12 cellular contexts compared by ENCODE assay signal in the genomic region with DNA sequence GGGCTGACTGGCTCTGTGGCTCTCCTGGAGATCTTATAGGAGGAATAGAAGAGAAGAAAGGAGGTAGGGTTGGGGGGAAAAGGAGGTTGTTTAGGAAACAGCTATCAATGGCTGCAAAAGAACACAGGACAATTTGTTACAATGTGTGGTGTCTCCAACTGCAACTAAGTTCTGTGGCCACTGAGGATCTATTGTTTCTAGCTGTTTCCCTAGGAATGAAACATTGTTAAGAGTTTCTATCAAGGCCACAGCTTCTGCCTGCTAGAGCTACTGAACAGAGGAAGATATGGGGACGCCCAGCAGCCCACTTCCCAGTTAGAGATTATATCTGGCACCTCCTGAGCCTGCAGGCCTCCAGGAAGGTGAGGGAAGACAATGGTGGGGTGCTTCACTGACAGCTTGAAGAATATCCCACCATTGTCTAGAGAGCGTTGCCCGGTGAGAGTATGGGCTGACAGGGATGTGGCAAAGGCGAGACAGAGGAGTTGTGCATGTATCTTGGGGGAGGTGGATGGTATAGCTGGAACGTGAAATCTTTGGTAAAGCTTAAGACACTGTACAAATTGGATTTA. TPM values are rescaled to one million over a fixed set of nuclear protein-coding genes. Genes with fewer than 3 reads are reported as not detected.
A peak's percentile ranks its signal among the peaks of the same experiment; 100 is the strongest.
DNase-seq lines count a peak whose midpoint lies in the region; ATAC-seq and TF ChIP-seq lines count a peak whose summit lies in the region.
"Had no signal": no experiment of that assay in that cellular context is flagged by ENCODE, and none has a peak within 500 bp of the region (broad histone marks: within the 10 kb centered on the region; RNA-seq: fewer than 3 reads in every experiment).

No MANE protein-coding gene starts in this region.

- H2BK15ac ChIP-seq in H9 (ENCODE audit: low read depth, low read length), result no peak overlapping the region

- peaks cover 53% of the 10 kb centered on the region for H3K79me2 ChIP-seq in H9 (ENCODE audit: insufficient read depth, low read length)

- TF ChIP-seq CTCF in H9 (conservative IDR thresholded peaks at IDR 0.05), result no peak
- TF ChIP-seq CTCF in RWPE2 (IDR thresholded peaks at IDR 0.05; ENCODE audit: poor library complexity, severe bottlenecking), result no peak
- no peak for TF ChIP-seq CTCF in sigmoid colon (IDR thresholded peaks at IDR 0.05)

- DNase-seq in H9, result no peak
- no peak for DNase-seq in RWPE2 (ENCODE audit: low spot score)
- no peak for DNase-seq in epithelial cell of prostate (ENCODE audit: low read depth, low spot score)
- DNase-seq in pons (ENCODE audit: low spot score), result peak; percentile 89
- DNase-seq in SW480 (ENCODE audit: low spot score), result no peak
- DNase-seq in NCI-H69 (lab: John Stamatoyannopoulos, UW), result no peak
- no peak for DNase-seq in sigmoid colon
- DNase-seq: IMR-90, NCI-H226, small intestine had no signal

- no peak overlapping the region for H2BK12ac ChIP-seq in H9 (ENCODE audit: insufficient read length, low read depth, low read length)

- no peak overlapping the region for H2BK5ac ChIP-seq in H9 (ENCODE audit: insufficient read length, low read length)

- H3K9me3 Mint-ChIP-seq in H9, result peaks cover 3 to 5% of the 10 kb centered on the region in 2 experiments; a peak in 2 of 5 replicates
- H3K9me3 Mint-ChIP-seq: stimulated activated memory B cell treated with anti-CD40 and anti-IgM and Interleukin-4, amounts not matched to agents 10 μg/mL and 1 μg/mL and 100 μg/mL, for 72 hours had no signal

- TF ChIP-seq EP300 in sigmoid colon (IDR thresholded peaks at IDR 0.05), result no peak

- H3K4me3 ChIP-seq in RWPE2 (ENCODE audit: severe bottlenecking), result peak overlapping the region; percentile 78
- no peak overlapping the region for H3K4me3 ChIP-seq in sigmoid colon

- no peak for ATAC-seq in RWPE2 (ENCODE audit: low read depth)
- ATAC-seq: stimulated activated memory B cell treated with anti-CD40 and anti-IgM and Interleukin-4, amounts not matched to agents 10 μg/mL and 1 μg/mL and 100 μg/mL, for 72 hours had no signal

- H3K9me3 ChIP-seq in H9 (ENCODE audit: control insufficient read depth, low read depth, low read length) (no peaks in the 10 kb centered on the region), RWPE2 (ENCODE audit: severe bottlenecking) (no peaks in the 10 kb centered on the region), sigmoid colon (no peaks in the 10 kb centered on the region)

- H3K4me2 ChIP-seq in H9 (ENCODE audit: insufficient read depth, insufficient read length, low read length), result peak overlapping the region; percentile 70

- no peak overlapping the region for H4K8ac ChIP-seq in H9 (replicated peaks; ENCODE audit: insufficient read length, low read depth, low read length)

- H4K20me1 ChIP-seq in H9 (ENCODE audit: control insufficient read depth, insufficient read depth, insufficient read length), result peaks cover 12% of the 10 kb centered on the region

- H3K27me3 Mint-ChIP-seq in H9 (ENCODE audit: low read depth), result no peaks in the 10 kb centered on the region
- H3K27me3 Mint-ChIP-seq: stimulated activated memory B cell treated with anti-CD40 and anti-IgM and Interleukin-4, amounts not matched to agents 10 μg/mL and 1 μg/mL and 100 μg/mL, for 72 hours had no signal

- peak overlapping the region; percentile 43 for H3K9ac ChIP-seq in H9 (ENCODE audit: extremely low read depth, insufficient read length, low read length)

- peaks cover 13% of the 10 kb centered on the region for H3K23me2 ChIP-seq in H9 (ENCODE audit: insufficient read length, low read depth, low read length, poor library complexity, severe bottlenecking)

- no peak overlapping the region for H2AFZ ChIP-seq in H9 (ENCODE audit: low read length)

- H3K36me3 Mint-ChIP-seq in H9 (ENCODE audit: insufficient read depth in 1 of 3, low read depth in 3 of 3), result peaks cover 83 to 86% (median 83%) of the 10 kb centered on the region in 3 experiments

- peaks cover 55 to 61% of the 10 kb centered on the region in 2 experiments for H3K4me1 Mint-ChIP-seq in H9

- H3K79me1 ChIP-seq in H9 (ENCODE audit: insufficient read depth, low read depth, low read length, poor library complexity, severe bottlenecking), result peaks cover 16% of the 10 kb centered on the region

- no peak overlapping the region for H4K5ac ChIP-seq in H9 (ENCODE audit: insufficient read length, low read depth, low read length)

- peak overlapping the region; percentile 39 for H3K27ac ChIP-seq in H9 (ENCODE audit: insufficient read length, low read depth, low read length)
- H3K27ac ChIP-seq in RWPE2 (ENCODE audit: poor library complexity, severe bottlenecking), result peak overlapping the region; percentile 91
- H3K27ac ChIP-seq in epithelial cell of prostate, result peak overlapping the region; percentile 81
- no peak overlapping the region for H3K27ac ChIP-seq in sigmoid colon

- no peaks in the 10 kb centered on the region for H3K27me3 ChIP-seq in H9 (ENCODE audit: insufficient read depth, low read length)
- H3K27me3 ChIP-seq in RWPE2 (ENCODE audit: insufficient read depth, poor library complexity, severe bottlenecking), result no peaks in the 10 kb centered on the region
- peaks cover 0 to 28% (median 8%) of the 10 kb centered on the region in 3 donors for H3K27me3 ChIP-seq in sigmoid colon

- no peak overlapping the region for H3K56ac ChIP-seq in H9 (ENCODE audit: insufficient read length, low read depth, low read length)

- peak overlapping the region; percentile 25 to 83 (median 76); a peak in 4 of 7 replicates for H3K27ac Mint-ChIP-seq in H9
- H3K27ac Mint-ChIP-seq: stimulated activated memory B cell treated with anti-CD40 and anti-IgM and Interleukin-4, amounts not matched to agents 10 μg/mL and 1 μg/mL and 100 μg/mL, for 72 hours had no signal

- H2BK120ac ChIP-seq in H9 (ENCODE audit: low read depth, low read length, poor library complexity, severe bottlenecking), result no peak overlapping the region

- no CpG with 5 or more reads among the region's 5 CpGs for WGBS in H9 (ENCODE audit: extremely low coverage, insufficient read length, low lambda C conversion rate)
- 91 to 98% methylated on average over 5 of the region's 5 CpGs for WGBS in sigmoid colon, 2 donors

- no peak for TF ChIP-seq POLR2A in sigmoid colon (IDR thresholded peaks at IDR 0.05)

- no peak overlapping the region for H3T11ph ChIP-seq in H9 (ENCODE audit: low read length)

- no peak overlapping the region for H3K4ac ChIP-seq in H9 (ENCODE audit: low read depth, low read length)

- no peak overlapping the region for H3K18ac ChIP-seq in H9 (ENCODE audit: insufficient read length, low read depth, low read length)

- H3K4me3 Mint-ChIP-seq in H9, result peak overlapping the region; percentile 90 to 100
- H3K4me3 Mint-ChIP-seq: stimulated activated memory B cell treated with anti-CD40 and anti-IgM and Interleukin-4, amounts not matched to agents 10 μg/mL and 1 μg/mL and 100 μg/mL, for 72 hours had no signal

- no peak overlapping the region for H3K14ac ChIP-seq in H9 (ENCODE audit: insufficient read depth, low read length)

- no peak overlapping the region for H4K91ac ChIP-seq in H9 (ENCODE audit: insufficient read length, low read depth, low read length)

- H3K4me1 ChIP-seq in H9 (ENCODE audit: insufficient read depth, low read length) (peaks cover 2% of the 10 kb centered on the region; the same call in 1 of the 2 replicates), RWPE2 (ENCODE audit: insufficient read depth, poor library complexity, severe bottlenecking) (peaks cover 37% of the 10 kb centered on the region), sigmoid colon (peaks cover 0 to 29% (median 9%) of the 10 kb centered on the region in 4 donors)

- H2AK5ac ChIP-seq in H9 (ENCODE audit: insufficient read length, low read length), result no peak overlapping the region

- H3K23ac ChIP-seq in H9 (ENCODE audit: insufficient read length, low read depth, low read length), result no peak overlapping the region

- H3K36me3 ChIP-seq in RWPE2 (ENCODE audit: low read depth) (peaks cover 88% of the 10 kb centered on the region), sigmoid colon (no peaks in the 10 kb centered on the region)

- H2BK20ac ChIP-seq in H9 (ENCODE audit: low read depth, low read length, poor library complexity, severe bottlenecking), result no peak overlapping the region

- intact Hi-C loops in sigmoid colon (cut with DNase I), result no loop called here

RNA-seq across cellular contexts. Expression of gene SCD, which starts 4.0 kb away (rescaled TPM):
- total RNA-seq in H9 (2021) (354 TPM in 2 replicates), sigmoid colon (10 to 100 TPM in 3 of 4 donors, 1 to 10 TPM in 1; 4.8 to 28.5 (median 12.5) TPM)
- 100 to 1,000 TPM in 1 of 3 donors, 10 to 100 TPM in 1, 1 to 10 TPM in 1; 4.2 to 199 (median 15.7) TPM for polyA plus RNA-seq in sigmoid colon

RNA-seq across cellular contexts. Expression of gene PKD2L1, which starts 21.0 kb away (rescaled TPM):
- total RNA-seq in H9 (2021) (0.20 TPM in 1 of 2 replicates, not detected in the other), sigmoid colon (not detected)
- polyA plus RNA-seq in sigmoid colon, result 1 to 10 TPM in 1 of 3 donors, under 1 TPM in 2; 0.31 to 4.2 (median 0.60) TPM
- total RNA-seq: IMR-90, lung microvascular endothelial cell had no signal
- polyA plus RNA-seq: IMR-90 had no signal

Comparison
In these comparisons a context has a peak if more than half of its experiments do, and no peak if none do; other contexts are left out.
1. H3K27ac ChIP-seq: peak in H9 (single experiment), RWPE2 (single experiment) and epithelial cell of prostate (single experiment); none in sigmoid colon (0 of 4).
2. RNA of gene SCD, which starts 4.0 kb away (total RNA-seq): 354 TPM in H9; 4.8 to 28.5 TPM in sigmoid colon; every median in the first group is over 10 times any median in the second.